In genomic region chr12:75812341-75813018, GRCh38 we compare ENCODE assay signal across 12 cellular contexts.
DNase-seq lines count a peak whose midpoint lies in the region; ATAC-seq and TF ChIP-seq lines count a peak whose summit lies in the region.
"Had no signal": no experiment of that assay in that cellular context is flagged by ENCODE, and none has a peak within 500 bp of the region (broad histone marks: within the 10 kb centered on the region; RNA-seq: fewer than 3 reads in every experiment).

No MANE protein-coding gene starts in this region.

- peak overlapping the region; percentile 2 for H3K27ac Mint-ChIP-seq in T-helper 1 cell treated with Interleukin-12 subunit alpha and Interleukin-12 subunit beta and Interleukin-4 antibody, amounts not matched to agents 30 μg/mL and 1 μg/mL, for 36 hours
- H3K27ac Mint-ChIP-seq in nephron, result peak overlapping the region; percentile 26 to 62 (median 41)
- H3K27ac Mint-ChIP-seq: naive thymus-derived CD4-positive, alpha-beta T cell; stimulated activated naive B cell treated with anti-CD40 and anti-IgM and Interleukin-4, amounts not matched to agents 10 μg/mL and 1 μg/mL and 100 μg/mL, for 72 hours had no signal

- H3K4me1 Mint-ChIP-seq in T-helper 1 cell treated with Interleukin-12 subunit alpha and Interleukin-12 subunit beta and Interleukin-4 antibody, amounts not matched to agents 30 μg/mL and 1 μg/mL, for 36 hours (ENCODE audit: low read depth), result peaks cover 8% of the 10 kb centered on the region
- H3K4me1 Mint-ChIP-seq in nephron, result peaks cover 48% of the 10 kb centered on the region

- H3K36me3 Mint-ChIP-seq in T-helper 1 cell treated with Interleukin-12 subunit alpha and Interleukin-12 subunit beta and Interleukin-4 antibody, amounts not matched to agents 30 μg/mL and 1 μg/mL, for 36 hours (ENCODE audit: low read depth), result no peaks in the 10 kb centered on the region
- no peaks in the 10 kb centered on the region for H3K36me3 Mint-ChIP-seq in nephron (ENCODE audit: low read depth)
- H3K36me3 Mint-ChIP-seq: stimulated activated naive B cell treated with anti-CD40 and anti-IgM and Interleukin-4, amounts not matched to agents 10 μg/mL and 1 μg/mL and 100 μg/mL, for 72 hours had no signal

- TF ChIP-seq CTCF in nephron (IDR thresholded peaks at IDR 0.05; ENCODE audit: unreplicated experiment in 3 of 3), result no peak

- ATAC-seq in HG03280 (IDR thresholded peaks at IDR 0.05; ENCODE audit: unreplicated experiment), result peak; percentile 47
- ATAC-seq in GM21723 (IDR thresholded peaks at IDR 0.05; ENCODE audit: unreplicated experiment), result no peak
- ATAC-seq in sciatic nerve, result no peak
- ATAC-seq in HG02973 (IDR thresholded peaks at IDR 0.05; ENCODE audit: unreplicated experiment), result no peak
- ATAC-seq: K562; naive thymus-derived CD4-positive, alpha-beta T cell; stimulated activated naive B cell treated with anti-CD40 and anti-IgM and Interleukin-4, amounts not matched to agents 10 μg/mL and 1 μg/mL and 100 μg/mL, for 72 hours had no signal

- H3K4me3 Mint-ChIP-seq in T-helper 1 cell treated with Interleukin-12 subunit alpha and Interleukin-12 subunit beta and Interleukin-4 antibody, amounts not matched to agents 30 μg/mL and 1 μg/mL, for 36 hours, result no peak overlapping the region
- peak overlapping the region in 1 of 3 experiments; percentile 45 for H3K4me3 Mint-ChIP-seq in nephron
- H3K4me3 Mint-ChIP-seq: naive thymus-derived CD4-positive, alpha-beta T cell; stimulated activated naive B cell treated with anti-CD40 and anti-IgM and Interleukin-4, amounts not matched to agents 10 μg/mL and 1 μg/mL and 100 μg/mL, for 72 hours had no signal

- peaks cover 15% of the 10 kb centered on the region for H3K9me3 Mint-ChIP-seq in T-helper 1 cell treated with Interleukin-12 subunit alpha and Interleukin-12 subunit beta and Interleukin-4 antibody, amounts not matched to agents 30 μg/mL and 1 μg/mL, for 36 hours
- H3K9me3 Mint-ChIP-seq in nephron, result peaks cover 6% of the 10 kb centered on the region

- DNase-seq in EH (ENCODE audit: low read depth) (peak; percentile 76), sciatic nerve (ENCODE audit: low spot score) (no peak)
- DNase-seq in central memory CD4-positive, alpha-beta T cell, result no peak
- DNase-seq: activated CD4-positive, alpha-beta T cell treated with anti-CD3 and anti-CD28 coated beads for 48 hours; naive thymus-derived CD4-positive, alpha-beta T cell; stimulated activated naive B cell treated with anti-CD40 and anti-IgM and Interleukin-4, amounts not matched to agents 10 μg/mL and 1 μg/mL and 100 μg/mL, for 72 hours had no signal

- intact Hi-C loops in sciatic nerve (cut with DNase I), result no loop called here

- peaks cover 12% of the 10 kb centered on the region for H3K27me3 Mint-ChIP-seq in T-helper 1 cell treated with Interleukin-12 subunit alpha and Interleukin-12 subunit beta and Interleukin-4 antibody, amounts not matched to agents 30 μg/mL and 1 μg/mL, for 36 hours (ENCODE audit: low read depth)
- no peaks in the 10 kb centered on the region for H3K27me3 Mint-ChIP-seq in nephron (ENCODE audit: low read depth)
